In the genomic region with DNA sequence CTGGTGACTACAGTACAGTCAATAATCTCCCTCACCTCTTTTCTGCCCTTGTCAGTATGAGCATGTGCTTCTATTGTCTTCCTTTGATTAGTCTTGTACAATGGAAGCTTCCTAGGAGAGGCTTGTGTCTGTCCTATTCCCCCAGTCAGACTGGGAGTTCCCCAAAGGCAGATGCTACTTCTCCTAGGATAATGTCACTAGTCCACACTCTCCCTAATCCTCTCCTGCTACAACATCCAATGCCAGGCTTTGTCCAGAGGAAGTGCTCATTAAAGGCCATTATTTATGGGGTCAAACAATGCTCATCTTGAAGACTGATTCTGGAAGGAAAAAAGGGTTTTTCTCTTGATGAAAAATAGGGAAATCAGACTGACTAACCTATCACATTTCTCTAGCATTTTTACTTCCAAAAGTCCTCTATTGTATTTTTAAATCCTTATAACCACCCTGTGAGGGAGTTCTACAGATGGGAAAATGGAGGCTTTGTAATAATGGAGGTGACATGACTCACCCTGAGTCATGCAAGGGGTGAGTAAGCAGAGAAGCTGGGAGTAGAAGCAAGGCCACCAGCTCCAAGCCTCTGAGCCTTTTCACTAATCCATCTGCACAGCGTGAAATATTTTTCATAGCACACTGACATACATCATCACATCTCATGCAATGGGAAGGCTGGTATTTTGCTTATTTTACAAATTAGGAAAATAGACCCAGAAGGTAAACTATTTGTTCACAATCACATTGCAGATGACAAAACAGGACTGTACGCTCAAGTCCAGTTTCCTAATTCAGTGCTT, we compare ENCODE assay signal across 11 cellular contexts.
DNase-seq lines count a peak whose midpoint lies in the region; ATAC-seq and TF ChIP-seq lines count a peak whose summit lies in the region.
"Had no signal": no experiment of that assay in that cellular context is flagged by ENCODE, and none has a peak within 500 bp of the region (broad histone marks: within the 10 kb centered on the region; RNA-seq: fewer than 3 reads in every experiment).

No MANE protein-coding gene starts in this region.

- WGBS in lower leg skin, 2 donors = 73 to 79% methylated on average over 2 of the region's 2 CpGs

- H3K9me3 Mint-ChIP-seq in stimulated activated memory B cell treated with anti-CD40 and anti-IgM and Interleukin-4, amounts not matched to agents 10 μg/mL and 1 μg/mL and 100 μg/mL, for 72 hours = peaks cover 2% of the 10 kb centered on the region

- TF ChIP-seq CTCF in A673 (conservative IDR thresholded peaks at IDR 0.05; ENCODE audit: low read depth, low read length) = no peak
- no peak for TF ChIP-seq CTCF in RWPE2 (IDR thresholded peaks at IDR 0.05; ENCODE audit: poor library complexity, severe bottlenecking)
- TF ChIP-seq CTCF in lower leg skin (IDR thresholded peaks at IDR 0.05) = no peak

- CTCF ChIA-PET in A673 (lab: Charles Lee) = no interaction called here

- no peaks in the 10 kb centered on the region for H3K36me3 ChIP-seq in A673 (ENCODE audit: insufficient read depth, low read length, poor library complexity, severe bottlenecking)
- H3K36me3 ChIP-seq in RWPE2 (ENCODE audit: low read depth) = no peaks in the 10 kb centered on the region
- H3K36me3 ChIP-seq: WERI-Rb-1 had no signal

- H3K27ac ChIP-seq in A673 (ENCODE audit: low read depth, low read length, poor library complexity, severe bottlenecking) (no peak overlapping the region), RWPE2 (ENCODE audit: poor library complexity, severe bottlenecking) (no peak overlapping the region)
- H3K27ac ChIP-seq: WERI-Rb-1 had no signal

- no TSS peak for BruUV-seq in A673 (replicated peaks; lab: Mats Ljungman, UMichigan)

- intact Hi-C loops in A673 (cut with micrococcal nuclease; ENCODE audit: unreplicated experiment) = no loop called here
- intact Hi-C loops in lower leg skin (cut with DNase I; ENCODE audit: low total_unique reads) = no loop called here

- no peak overlapping the region for H3K4me3 ChIP-seq in A673 (ENCODE audit: low read depth, low read length, poor library complexity, severe bottlenecking)
- H3K4me3 ChIP-seq in RWPE2 (ENCODE audit: severe bottlenecking) = no peak overlapping the region
- no peak overlapping the region for H3K4me3 ChIP-seq in lower leg skin (ENCODE audit: low read depth, poor library complexity, severe bottlenecking)

- H3K4me1 ChIP-seq in A673 (ENCODE audit: insufficient read depth, low read length, poor library complexity, severe bottlenecking) (no peaks in the 10 kb centered on the region), RWPE2 (ENCODE audit: insufficient read depth, poor library complexity, severe bottlenecking) (no peaks in the 10 kb centered on the region)

- H3K9me3 ChIP-seq in A673 (ENCODE audit: low read depth, low read length, poor library complexity, severe bottlenecking) (no peaks in the 10 kb centered on the region), RWPE2 (ENCODE audit: severe bottlenecking) (no peaks in the 10 kb centered on the region)

- POLR2A ChIA-PET in A673 (lab: Charles Lee; ENCODE audit: low non-redundant PET) = no interaction called here

- H3K27ac Mint-ChIP-seq in stimulated activated memory B cell treated with anti-CD40 and anti-IgM and Interleukin-4, amounts not matched to agents 10 μg/mL and 1 μg/mL and 100 μg/mL, for 72 hours = no peak overlapping the region

- H3K27me3 ChIP-seq in A673 (replicated peaks; ENCODE audit: insufficient read depth, low read depth, low read length, poor library complexity) (no peaks in the 10 kb centered on the region), RWPE2 (ENCODE audit: insufficient read depth, poor library complexity, severe bottlenecking) (no peaks in the 10 kb centered on the region)

- H3K4me3 Mint-ChIP-seq in stimulated activated memory B cell treated with anti-CD40 and anti-IgM and Interleukin-4, amounts not matched to agents 10 μg/mL and 1 μg/mL and 100 μg/mL, for 72 hours = no peak overlapping the region

- no peaks in the 10 kb centered on the region for H3K27me3 Mint-ChIP-seq in stimulated activated memory B cell treated with anti-CD40 and anti-IgM and Interleukin-4, amounts not matched to agents 10 μg/mL and 1 μg/mL and 100 μg/mL, for 72 hours

- ATAC-seq in RWPE2 (ENCODE audit: low read depth) = peak; percentile 52
- ATAC-seq in stimulated activated memory B cell treated with anti-CD40 and anti-IgM and Interleukin-4, amounts not matched to agents 10 μg/mL and 1 μg/mL and 100 μg/mL, for 72 hours = no peak

- no peaks in the 10 kb centered on the region for H3K36me3 Mint-ChIP-seq in stimulated activated memory B cell treated with anti-CD40 and anti-IgM and Interleukin-4, amounts not matched to agents 10 μg/mL and 1 μg/mL and 100 μg/mL, for 72 hours

- DNase-seq in A673 (ENCODE audit: low spot score) = peak; percentile 82
- DNase-seq in ELR (ENCODE audit: low read depth) = peak; percentile 94
- DNase-seq in RWPE2 (ENCODE audit: low spot score) = no peak
- peak; percentile 56 for DNase-seq in fibroblast of the conjunctiva (ENCODE audit: low read depth)
- DNase-seq in lower leg skin (ENCODE audit: low spot score in 2 of 2) = no peak
- no peak for DNase-seq in NCI-H1048 (lab: John Stamatoyannopoulos, UW)
- no peak for DNase-seq in stimulated activated naive CD4-positive, alpha-beta T cell treated with Interleukin-2 at 50 U/mL for 16 hours (lab: John Stamatoyannopoulos, UW)
- DNase-seq: aorta, NCI-H2171 treated with DMSO at 0.1 percent for 48 hours, WERI-Rb-1 had no signal

- no peaks in the 10 kb centered on the region for H3K4me1 Mint-ChIP-seq in stimulated activated memory B cell treated with anti-CD40 and anti-IgM and Interleukin-4, amounts not matched to agents 10 μg/mL and 1 μg/mL and 100 μg/mL, for 72 hours

- TF ChIP-seq POLR2A in lower leg skin (IDR thresholded peaks at IDR 0.05) = no peak

Comparison
In these comparisons a context has a peak if more than half of its experiments do, and no peak if none do; other contexts are left out.
1. DNase-seq: peak in A673 (single experiment), ELR (single experiment) and fibroblast of the conjunctiva (single experiment); none in RWPE2 (single experiment), lower leg skin (0 of 2), NCI-H1048 (single experiment) and stimulated activated naive CD4-positive, alpha-beta T cell treated with Interleukin-2 at 50 U/mL for 16 hours (single experiment).